21 cellular contexts compared by ENCODE assay signal in the genomic region with DNA sequence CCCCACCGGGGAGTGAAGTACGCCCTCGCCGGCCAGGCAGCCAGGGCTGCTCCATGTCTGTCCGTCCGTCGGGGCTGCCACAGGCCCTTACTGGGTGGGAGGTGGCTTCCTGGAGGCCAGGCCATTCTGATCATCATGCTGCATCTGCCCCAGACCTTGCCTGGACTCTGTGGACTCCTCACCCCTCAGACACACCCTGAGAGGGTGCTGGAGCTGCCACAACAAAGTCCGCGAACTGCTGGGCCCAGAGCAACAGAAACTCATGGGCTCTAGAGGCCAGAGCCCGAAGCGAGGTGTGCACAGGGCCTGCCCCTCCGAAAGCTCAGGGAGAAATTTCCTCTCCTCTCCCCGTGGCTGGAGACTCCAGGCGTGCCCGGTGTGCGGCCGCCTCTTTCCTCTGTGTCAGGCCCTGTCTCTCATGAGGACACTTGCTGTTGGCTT.
DNase-seq lines count a peak whose midpoint lies in the region; ATAC-seq and TF ChIP-seq lines count a peak whose summit lies in the region.
"Had no signal": no experiment of that assay in that cellular context is flagged by ENCODE, and none has a peak within 500 bp of the region (broad histone marks: within the 10 kb centered on the region; RNA-seq: fewer than 3 reads in every experiment).

No MANE protein-coding gene starts in this region.

- peak; percentile 19 for DNase-seq in Right ventricle myocardium superior
- no peak for DNase-seq in right atrium auricular region (ENCODE audit: low spot score)
- peak; percentile 38 for DNase-seq in islet precursor cell
- peak in 3 of 5 donors; percentile 8 to 12 (median 8) for DNase-seq in ovary
- DNase-seq in SKM-1 (lab: John Stamatoyannopoulos, UW; ENCODE audit: unreplicated experiment) = no peak
- DNase-seq in effector memory CD8-positive, alpha-beta T cell = no peak
- no peak for DNase-seq in Calu3
- DNase-seq in OCI-M1 (lab: John Stamatoyannopoulos, UW) = no peak
- DNase-seq: activated CD4-positive, alpha-beta T cell treated with anti-CD3 and anti-CD28 coated beads, Interleukin-2, amount 10 ng/mL, durations not matched to agents 7 days and 5 days; DMS79; esophagus squamous epithelium; H7; KBM-7; NCI-H1048; PC-3; stimulated activated CD4-positive, alpha-beta T cell treated with anti-CD3 and anti-CD28 coated beads, Interleukin-4, amount 100 ng/mL, for 24 hours had no signal

- intact Hi-C loops in Right ventricle myocardium superior (cut with DNase I) = no loop called here
- intact Hi-C loops in ovary (cut with DNase I) = no loop called here
- intact Hi-C loops in Calu3 (cut with micrococcal nuclease; ENCODE audit: unreplicated experiment) = no loop called here

- H3K9me3 ChIP-seq in right atrium auricular region (no peaks in the 10 kb centered on the region), ovary (no peaks in the 10 kb centered on the region)
- H3K9me3 ChIP-seq: breast epithelium, esophagus squamous epithelium had no signal

- no peak overlapping the region for H3K27ac ChIP-seq in right atrium auricular region
- H3K27ac ChIP-seq in ovary = no peak overlapping the region
- H3K27ac ChIP-seq: esophagus squamous epithelium, HL-60 had no signal

- WGBS in ovary, 3 donors = 91 to 93% (median 93%) methylated on average over 17 of the region's 17 CpGs

- no TSS peak for BruUV-seq in Calu3 (replicated peaks; lab: Mats Ljungman, UMichigan)

- no peaks in the 10 kb centered on the region for H3K9me3 Mint-ChIP-seq in effector memory CD8-positive, alpha-beta T cell
- no peaks in the 10 kb centered on the region for H3K9me3 Mint-ChIP-seq in Calu3 (ENCODE audit: low read depth, unreplicated experiment)
- H3K9me3 Mint-ChIP-seq: activated CD4-positive, alpha-beta T cell treated with anti-CD3 and anti-CD28 coated beads, Interleukin-2, amount 10 ng/mL, durations not matched to agents 7 days and 5 days; mesothelial cell of epicardium had no signal

- H3K4me1 ChIP-seq in right atrium auricular region = peaks cover 0 to 14% of the 10 kb centered on the region in 2 donors
- peaks cover under 1% of the 10 kb centered on the region for H3K4me1 ChIP-seq in ovary (ENCODE audit: insufficient read depth)
- H3K4me1 ChIP-seq: breast epithelium had no signal

- no peak for TF ChIP-seq CTCF in right atrium auricular region (IDR thresholded peaks at IDR 0.05)
- no peak for TF ChIP-seq CTCF in ovary (IDR thresholded peaks at IDR 0.05)
- no peak for TF ChIP-seq CTCF in Calu3 (IDR thresholded peaks at IDR 0.05; ENCODE audit: unreplicated experiment)

- CTCF ChIA-PET in Calu3 (lab: Charles Lee) = no interaction called here

- ATAC-seq in Right ventricle myocardium superior (ENCODE audit: poor library complexity) = no peak
- no peak for ATAC-seq in effector memory CD8-positive, alpha-beta T cell (replicated peaks)

- no peak for TF ChIP-seq POLR2A in ovary (IDR thresholded peaks at IDR 0.05)

- H3K27me3 ChIP-seq in right atrium auricular region (no peaks in the 10 kb centered on the region), ovary (no peaks in the 10 kb centered on the region)
- H3K27me3 ChIP-seq: breast epithelium, esophagus squamous epithelium had no signal

- H3K36me3 Mint-ChIP-seq in effector memory CD8-positive, alpha-beta T cell (ENCODE audit: insufficient read depth) = no peaks in the 10 kb centered on the region
- no peaks in the 10 kb centered on the region for H3K36me3 Mint-ChIP-seq in Calu3 (ENCODE audit: insufficient read depth, unreplicated experiment)
- H3K36me3 Mint-ChIP-seq: activated naive CD8-positive, alpha-beta T cell; mesothelial cell of epicardium had no signal

- H3K36me3 ChIP-seq in right atrium auricular region (no peaks in the 10 kb centered on the region), ovary (no peaks in the 10 kb centered on the region)
- H3K36me3 ChIP-seq: breast epithelium, esophagus squamous epithelium had no signal

- H3K27ac Mint-ChIP-seq in effector memory CD8-positive, alpha-beta T cell = no peak overlapping the region
- H3K27ac Mint-ChIP-seq in Calu3 (ENCODE audit: unreplicated experiment) = no peak overlapping the region
- H3K27ac Mint-ChIP-seq: activated CD4-positive, alpha-beta T cell treated with anti-CD3 and anti-CD28 coated beads, Interleukin-2, amount 10 ng/mL, durations not matched to agents 7 days and 5 days; activated naive CD8-positive, alpha-beta T cell had no signal

- no peak for TF ChIP-seq EP300 in ovary (IDR thresholded peaks at IDR 0.05)

- no peaks in the 10 kb centered on the region for H3K27me3 Mint-ChIP-seq in effector memory CD8-positive, alpha-beta T cell
- H3K27me3 Mint-ChIP-seq in Calu3 (ENCODE audit: unreplicated experiment) = no peaks in the 10 kb centered on the region
- H3K27me3 Mint-ChIP-seq: activated CD4-positive, alpha-beta T cell treated with anti-CD3 and anti-CD28 coated beads, Interleukin-2, amount 10 ng/mL, durations not matched to agents 7 days and 5 days; activated naive CD8-positive, alpha-beta T cell had no signal

- no peak overlapping the region for H3K4me3 Mint-ChIP-seq in effector memory CD8-positive, alpha-beta T cell
- H3K4me3 Mint-ChIP-seq in Calu3 (ENCODE audit: low read depth, unreplicated experiment) = no peak overlapping the region
- H3K4me3 Mint-ChIP-seq: activated CD4-positive, alpha-beta T cell treated with anti-CD3 and anti-CD28 coated beads, Interleukin-2, amount 10 ng/mL, durations not matched to agents 7 days and 5 days; activated naive CD8-positive, alpha-beta T cell; CD14-positive monocyte; mesothelial cell of epicardium had no signal

- no peak overlapping the region for H3K4me3 ChIP-seq in right atrium auricular region
- no peak overlapping the region for H3K4me3 ChIP-seq in ovary
- H3K4me3 ChIP-seq: esophagus squamous epithelium had no signal

- H3K4me1 Mint-ChIP-seq in effector memory CD8-positive, alpha-beta T cell (ENCODE audit: low read depth in 2 of 2) = no peaks in the 10 kb centered on the region
- H3K4me1 Mint-ChIP-seq in Calu3 (ENCODE audit: low read depth, unreplicated experiment) = no peaks in the 10 kb centered on the region
- H3K4me1 Mint-ChIP-seq: activated CD4-positive, alpha-beta T cell treated with anti-CD3 and anti-CD28 coated beads, Interleukin-2, amount 10 ng/mL, durations not matched to agents 7 days and 5 days; CD14-positive monocyte had no signal

Comparison
In these comparisons a context has a peak if more than half of its experiments do, and no peak if none do; other contexts are left out.
1. DNase-seq: peak in Right ventricle myocardium superior (single experiment), islet precursor cell (single experiment) and ovary (3 of 5); none in right atrium auricular region (single experiment), SKM-1 (single experiment), effector memory CD8-positive, alpha-beta T cell (0 of 3), Calu3 (single experiment) and OCI-M1 (single experiment).